ENCODE assay signal across 1 cellular context in the genomic region with DNA sequence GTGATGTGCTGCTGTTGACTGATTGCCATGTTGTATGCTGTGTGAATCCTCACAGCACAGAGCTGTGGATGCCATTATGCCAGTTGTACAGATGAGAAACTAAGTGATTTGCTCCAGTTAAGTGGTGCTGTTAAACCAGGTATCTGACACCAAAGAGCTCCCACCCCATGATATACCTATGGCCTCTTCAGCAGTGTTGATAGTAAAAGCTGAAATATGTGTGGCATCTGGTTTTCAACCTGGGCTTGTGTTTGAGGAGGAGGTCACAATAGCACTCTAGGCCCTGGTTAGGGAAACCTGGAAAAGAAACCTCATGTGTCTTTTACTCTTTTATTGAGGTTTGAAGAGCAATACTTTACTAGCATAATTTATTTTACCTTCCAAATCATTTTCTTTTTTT.
TF ChIP-seq lines count a peak whose summit lies in the region.

No MANE protein-coding gene starts in this region.

TF ChIP-seq in SK-N-SH, 30 proteins besides CTCF, POLR2A, EP300 and RAD21 (continued from another document):
- no peak for TF ChIP-seq TEAD4 (IDR thresholded peaks at IDR 0.05; ENCODE audit: borderline replicate concordance, insufficient read depth)
- TF ChIP-seq, protein P1, sequence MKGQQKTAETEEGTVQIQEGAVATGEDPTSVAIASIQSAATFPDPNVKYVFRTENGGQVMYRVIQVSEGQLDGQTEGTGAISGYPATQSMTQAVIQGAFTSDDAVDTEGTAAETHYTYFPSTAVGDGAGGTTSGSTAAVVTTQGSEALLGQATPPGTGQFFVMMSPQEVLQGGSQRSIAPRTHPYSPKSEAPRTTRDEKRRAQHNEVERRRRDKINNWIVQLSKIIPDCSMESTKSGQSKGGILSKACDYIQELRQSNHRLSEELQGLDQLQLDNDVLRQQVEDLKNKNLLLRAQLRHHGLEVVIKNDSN (IDR thresholded peaks at IDR 0.05; ENCODE audit: borderline replicate concordance, low read depth), result no peak
- no peak for TF ChIP-seq TAF1 (IDR thresholded peaks at IDR 0.05; ENCODE audit: borderline replicate concordance, low read depth, low read length)
- no peak for TF ChIP-seq RCOR1 (IDR thresholded peaks at IDR 0.05; ENCODE audit: low read length)
- TF ChIP-seq RFX5 (IDR thresholded peaks at IDR 0.05; ENCODE audit: low read length), result no peak
- TF ChIP-seq MEF2A (IDR thresholded peaks at IDR 0.05; ENCODE audit: borderline replicate concordance, low read depth), result no peak
